Comparison of ENCODE assay signal across 15 cellular contexts in the genomic region with DNA sequence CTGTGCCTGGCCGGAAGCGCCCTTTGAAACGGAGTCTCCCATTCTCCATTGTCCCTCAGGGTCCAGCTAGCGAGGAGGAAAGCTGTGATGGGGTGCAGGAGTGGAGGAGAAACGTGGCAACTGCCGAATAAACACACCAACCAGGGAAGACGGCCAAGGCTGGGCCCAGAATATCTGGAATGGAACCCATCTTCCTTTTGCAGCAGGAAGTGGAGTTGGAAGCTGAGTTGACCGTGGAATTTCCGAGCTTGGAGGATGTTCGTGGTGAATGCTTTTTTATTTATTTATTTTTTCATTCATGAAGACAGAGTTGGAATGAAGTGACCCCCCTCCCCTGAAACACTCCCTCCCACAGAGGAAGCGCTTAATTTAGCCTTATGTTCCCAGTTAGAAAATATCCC.
"Had no signal": no experiment of that assay in that cellular context is flagged by ENCODE, and none has a peak within 500 bp of the region (broad histone marks: within the 10 kb centered on the region; RNA-seq: fewer than 3 reads in every experiment).

No MANE protein-coding gene starts in this region.

- H3K27ac Mint-ChIP-seq: activated naive CD4-positive, alpha-beta T cell treated with anti-CD3 and anti-CD28 coated beads, Interleukin-2, amount 50 U/mL, for 24 hours; activated T-helper 2 cell treated with anti-CD3 and anti-CD28 coated beads, Interferon-gamma antibody, Interleukin-2, Interleukin-4, amounts not matched to agents 10 μg/mL and 5 μg/mL and 100 μg/mL, durations not matched to agents 14 hours and 24 hours and 36 hours; endodermal cell; stimulated activated effector memory CD8-positive, alpha-beta T cell treated with anti-CD3 and anti-CD28 coated beads, Interleukin-12 subunit alpha, Interleukin-12 subunit beta, amount 100 ng/mL, for 72 hours; T-helper 17 cell had no signal

- H3K9me3 ChIP-seq: pancreas, tibial artery, vagina had no signal

- H3K9me3 Mint-ChIP-seq: activated naive CD4-positive, alpha-beta T cell treated with anti-CD3 and anti-CD28 coated beads, Interleukin-2, amount 50 U/mL, for 24 hours; activated T-helper 2 cell treated with anti-CD3 and anti-CD28 coated beads, Interferon-gamma antibody, Interleukin-2, Interleukin-4, amounts not matched to agents 10 μg/mL and 5 μg/mL and 100 μg/mL, durations not matched to agents 14 hours and 24 hours and 36 hours; endodermal cell; neural crest cell; stimulated activated effector memory CD8-positive, alpha-beta T cell treated with anti-CD3 and anti-CD28 coated beads, Interleukin-12 subunit alpha, Interleukin-12 subunit beta, amount 100 ng/mL, for 72 hours had no signal

- H3K27me3 ChIP-seq: pancreas, vagina had no signal

- H3K36me3 Mint-ChIP-seq: activated naive CD4-positive, alpha-beta T cell treated with anti-CD3 and anti-CD28 coated beads, Interleukin-2, amount 50 U/mL, for 24 hours; stimulated activated effector memory CD8-positive, alpha-beta T cell treated with anti-CD3 and anti-CD28 coated beads, Interleukin-12 subunit alpha, Interleukin-12 subunit beta, amount 100 ng/mL, for 72 hours had no signal

- H3K4me3 ChIP-seq: pancreas, tibial artery, vagina had no signal

- H3K4me3 Mint-ChIP-seq: activated naive CD4-positive, alpha-beta T cell treated with anti-CD3 and anti-CD28 coated beads, Interleukin-2, amount 50 U/mL, for 24 hours; endodermal cell; neural crest cell; stimulated activated effector memory CD8-positive, alpha-beta T cell treated with anti-CD3 and anti-CD28 coated beads, Interleukin-12 subunit alpha, Interleukin-12 subunit beta, amount 100 ng/mL, for 72 hours; T-helper 17 cell had no signal

- H3K36me3 ChIP-seq: pancreas, tibial artery, vagina had no signal

- ATAC-seq: pancreas; stimulated activated effector memory CD8-positive, alpha-beta T cell treated with anti-CD3 and anti-CD28 coated beads, Interleukin-12 subunit alpha, Interleukin-12 subunit beta, amount 100 ng/mL, for 72 hours; T-helper 17 cell had no signal

- DNase-seq: activated CD4-positive, alpha-beta T cell treated with anti-CD3 and anti-CD28 coated beads, Interleukin-2, amount 50 U/mL, for 1 hour; activated CD4-positive, CD25-positive, alpha-beta regulatory T cell; activated T-cell treated with anti-CD3 and anti-CD28 coated beads for 4 hours; cerebellar nuclear complex; endodermal cell; foreskin fibroblast; glutamatergic neuron; pancreas; T-helper 17 cell; tibial artery had no signal

- H3K4me1 Mint-ChIP-seq: activated naive CD4-positive, alpha-beta T cell treated with anti-CD3 and anti-CD28 coated beads, Interleukin-2, amount 50 U/mL, for 24 hours; endodermal cell; stimulated activated effector memory CD8-positive, alpha-beta T cell treated with anti-CD3 and anti-CD28 coated beads, Interleukin-12 subunit alpha, Interleukin-12 subunit beta, amount 100 ng/mL, for 72 hours had no signal

- H3K27ac ChIP-seq: pancreas, tibial artery, vagina had no signal

- H3K4me1 ChIP-seq: pancreas, tibial artery, vagina had no signal
